9 cellular contexts compared by ENCODE assay signal in the genomic region with DNA sequence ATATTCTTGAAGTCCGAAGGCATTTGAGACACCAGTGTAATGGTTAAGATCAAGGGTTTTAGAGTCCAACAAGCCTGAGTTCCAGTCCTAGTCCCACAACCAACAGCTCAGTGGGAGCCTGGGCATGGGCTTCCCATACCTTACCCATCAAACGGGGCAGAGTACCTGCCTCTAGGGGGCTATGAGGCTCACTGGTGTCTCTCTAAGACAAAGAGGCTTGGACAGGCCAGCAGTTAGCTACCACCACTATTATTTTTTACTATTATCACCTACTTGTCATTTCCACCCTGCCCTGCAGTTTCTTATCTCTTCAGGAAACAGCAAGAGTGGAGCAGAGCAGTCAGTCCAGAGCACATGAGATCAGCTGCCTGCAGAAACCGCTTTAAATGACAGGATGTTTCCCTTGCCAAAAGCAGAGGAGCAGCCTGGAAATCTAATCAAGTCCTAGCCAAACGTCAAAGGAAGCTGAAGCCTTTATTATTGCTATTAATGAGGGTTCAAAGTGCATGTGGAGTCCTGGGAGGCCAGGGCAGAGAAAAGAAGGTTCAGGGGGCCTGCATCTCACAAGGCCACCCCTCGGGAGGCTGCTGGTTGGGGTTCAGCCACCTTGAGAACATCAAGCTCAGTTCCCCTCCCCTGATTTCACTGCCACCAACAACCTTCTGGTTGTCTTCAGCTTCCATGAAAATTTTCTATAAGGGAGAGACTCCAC.
DNase-seq lines count a peak whose midpoint lies in the region; ATAC-seq and TF ChIP-seq lines count a peak whose summit lies in the region.
"Had no signal": no experiment of that assay in that cellular context is flagged by ENCODE, and none has a peak within 500 bp of the region (broad histone marks: within the 10 kb centered on the region; RNA-seq: fewer than 3 reads in every experiment).

No MANE protein-coding gene starts in this region.

- 32% methylated on average over 5 of the region's 5 CpGs for WGBS in right cardiac atrium

- no peak for DNase-seq in HFFc6
- no peak for DNase-seq in WTC11 (ENCODE audit: low spot score)
- DNase-seq in right cardiac atrium, result peak in 1 of 3 donors; percentile 42
- DNase-seq in Kasumi-1 (lab: John Stamatoyannopoulos, UW), result no peak
- DNase-seq: stimulated activated CD4-positive, alpha-beta T cell treated with anti-CD3 and anti-CD28 coated beads, Interleukin-1b, Interleukin-23, amount 100 ng/mL, for 48 hours had no signal

- no peaks in the 10 kb centered on the region for H3K36me3 Mint-ChIP-seq in HFFc6 (ENCODE audit: low read depth)
- H3K36me3 Mint-ChIP-seq in WTC11, result no peaks in the 10 kb centered on the region

- CTCF ChIA-PET in WTC11 (lab: Charles Lee), result interaction anchor here (0.6 to 2.1 kb wide), 21 partner anchors 9 to 247 kb away, joined by 3 to 15 read pairs (median 4); no protein-coding TSS in a partner anchor

- H3K27me3 Mint-ChIP-seq in HFFc6 (ENCODE audit: insufficient read depth) (no peaks in the 10 kb centered on the region), WTC11 (ENCODE audit: low read depth) (peaks cover 16% of the 10 kb centered on the region)

- H3K9me3 Mint-ChIP-seq in HFFc6 (no peaks in the 10 kb centered on the region), WTC11 (no peaks in the 10 kb centered on the region)

- peak overlapping the region; percentile 12 for H3K27ac ChIP-seq in right cardiac atrium (ENCODE audit: low read length)
- H3K27ac ChIP-seq in skeletal muscle tissue (ENCODE audit: low read depth, low read length), result peak overlapping the region; percentile 23

- no peaks in the 10 kb centered on the region for H3K27me3 ChIP-seq in right cardiac atrium (ENCODE audit: control insufficient read depth, insufficient read depth)
- H3K27me3 ChIP-seq in skeletal muscle tissue (ENCODE audit: control insufficient read depth in 3 of 3, insufficient read depth in 3 of 3, low read length in 3 of 3), result no peaks in the 10 kb centered on the region

- no peak; the same call in 1 of the 2 replicates for TF ChIP-seq CTCF in HFFc6 (IDR thresholded peaks at IDR 0.05)
- TF ChIP-seq CTCF in WTC11 (IDR thresholded peaks at IDR 0.05), result no peak

- peak; percentile 83 for ATAC-seq in WTC11
- peak; percentile 73 to 92 for ATAC-seq in right cardiac atrium
- no peak for ATAC-seq in HG02840 (IDR thresholded peaks at IDR 0.05; ENCODE audit: low FRiP score, unreplicated experiment)
- no peak for ATAC-seq in GM21825 (IDR thresholded peaks at IDR 0.05; ENCODE audit: unreplicated experiment)
- ATAC-seq in GM21381 (IDR thresholded peaks at IDR 0.05; ENCODE audit: unreplicated experiment), result no peak

- H3K4me3 ChIP-seq in right cardiac atrium (ENCODE audit: low read length) (no peak overlapping the region), skeletal muscle tissue (ENCODE audit: low read length in 3 of 3) (no peak overlapping the region)

- peak overlapping the region in 1 of 3 donors; percentile 9 for H3K9ac ChIP-seq in skeletal muscle tissue (ENCODE audit: low read depth in 1 of 3, low read length in 3 of 3)

- no peaks in the 10 kb centered on the region for H3K9me3 ChIP-seq in right cardiac atrium (ENCODE audit: control insufficient read depth, low read length)
- no peaks in the 10 kb centered on the region for H3K9me3 ChIP-seq in skeletal muscle tissue (ENCODE audit: control insufficient read depth in 3 of 3, low read length in 3 of 3)

- H3K4me3 Mint-ChIP-seq in HFFc6 (no peak overlapping the region), WTC11 (no peak overlapping the region)

- POLR2A ChIA-PET in WTC11 (lab: Charles Lee), result interaction anchor here (0.9 kb wide), 1 partner anchor 17 kb away, joined by 4 read pairs; no protein-coding TSS in a partner anchor

- H3K36me3 ChIP-seq in skeletal muscle tissue (ENCODE audit: control insufficient read depth in 3 of 3, insufficient read depth in 3 of 3, low read length in 3 of 3), result no peaks in the 10 kb centered on the region

- intact Hi-C loops in right cardiac atrium (cut with DNase I), result no loop called here

- peaks cover 18% of the 10 kb centered on the region for H3K4me1 ChIP-seq in right cardiac atrium (ENCODE audit: control insufficient read depth, insufficient read depth, low read length)
- H3K4me1 ChIP-seq in skeletal muscle tissue (ENCODE audit: control insufficient read depth in 3 of 3, insufficient read depth in 3 of 3, low read length in 3 of 3), result peaks cover 34 to 41% (median 41%) of the 10 kb centered on the region in 3 donors

- H3K4me1 Mint-ChIP-seq in HFFc6 (ENCODE audit: low read depth) (peaks cover 55% of the 10 kb centered on the region), WTC11 (0 out of 2 replicates have a peak, but pooled peaks cover 2% of the 10 kb centered on the region)

- H3K27ac Mint-ChIP-seq in HFFc6 (peak overlapping the region; percentile 78), WTC11 (no peak overlapping the region)

TF ChIP-seq in WTC11, 78 proteins besides CTCF, POLR2A, EP300 and RAD21:
- TF ChIP-seq FOXP4 (CRISPR knock-in tag; IDR thresholded peaks at IDR 0.05) (no peak), ELF4 (CRISPR knock-in tag; IDR thresholded peaks at IDR 0.05; ENCODE audit: low read depth) (no peak), ZNF121 (CRISPR knock-in tag; IDR thresholded peaks at IDR 0.05) (peak; percentile 70; the same call in 1 of the 2 replicates)
- TF ChIP-seq, protein P1, sequence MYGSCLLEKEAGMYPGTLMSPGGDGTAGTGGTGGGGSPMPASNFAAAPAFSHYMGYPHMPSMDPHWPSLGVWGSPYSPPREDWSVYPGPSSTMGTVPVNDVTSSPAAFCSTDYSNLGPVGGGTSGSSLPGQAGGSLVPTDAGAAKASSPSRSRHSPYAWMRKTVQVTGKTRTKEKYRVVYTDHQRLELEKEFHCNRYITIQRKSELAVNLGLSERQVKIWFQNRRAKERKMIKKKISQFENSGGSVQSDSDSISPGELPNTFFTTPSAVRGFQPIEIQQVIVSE (CRISPR knock-in tag; IDR thresholded peaks at IDR 0.05; ENCODE audit: borderline replicate concordance), result no peak

Comparison
In these comparisons a context has a peak if more than half of its experiments do, and no peak if none do; other contexts are left out.
1. ATAC-seq: peak in WTC11 (single experiment) and right cardiac atrium (2 of 2); none in HG02840 (single experiment), GM21825 (single experiment) and GM21381 (single experiment).